In the genomic region with DNA sequence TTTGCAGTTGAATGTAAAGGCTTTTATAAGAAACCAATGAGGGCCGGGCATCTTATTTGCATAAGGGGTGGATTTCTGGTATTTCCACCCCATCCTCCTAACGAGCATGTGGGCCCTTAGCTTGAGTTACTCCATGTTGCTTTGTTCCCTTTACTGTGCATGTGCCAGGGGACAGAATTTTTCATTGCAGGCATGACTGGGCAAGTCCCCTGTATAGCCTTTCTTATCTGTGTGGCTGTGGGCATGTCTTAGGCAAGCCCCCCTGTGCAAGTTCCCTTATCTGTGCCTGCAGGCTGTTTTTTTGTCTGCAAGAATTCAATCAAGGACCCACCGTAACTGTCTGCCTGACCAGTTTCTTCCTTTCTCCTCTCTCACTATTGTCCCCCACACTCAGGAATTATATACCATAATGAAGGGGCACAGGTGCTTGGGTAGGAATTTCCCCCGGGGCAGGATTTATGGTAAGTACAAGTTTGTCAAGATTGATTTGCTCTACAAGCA, we compare ENCODE assay signal across 2 cellular contexts.
TF ChIP-seq lines count a peak whose summit lies in the region.

No MANE protein-coding gene starts in this region.

TF ChIP-seq in GM23338, 12 proteins besides CTCF, POLR2A, EP300 and RAD21 (continues in another document):
- no peak for TF ChIP-seq EZH2 (IDR thresholded peaks at IDR 0.05; ENCODE audit: low read depth, unreplicated experiment)
- TF ChIP-seq, protein P1, sequence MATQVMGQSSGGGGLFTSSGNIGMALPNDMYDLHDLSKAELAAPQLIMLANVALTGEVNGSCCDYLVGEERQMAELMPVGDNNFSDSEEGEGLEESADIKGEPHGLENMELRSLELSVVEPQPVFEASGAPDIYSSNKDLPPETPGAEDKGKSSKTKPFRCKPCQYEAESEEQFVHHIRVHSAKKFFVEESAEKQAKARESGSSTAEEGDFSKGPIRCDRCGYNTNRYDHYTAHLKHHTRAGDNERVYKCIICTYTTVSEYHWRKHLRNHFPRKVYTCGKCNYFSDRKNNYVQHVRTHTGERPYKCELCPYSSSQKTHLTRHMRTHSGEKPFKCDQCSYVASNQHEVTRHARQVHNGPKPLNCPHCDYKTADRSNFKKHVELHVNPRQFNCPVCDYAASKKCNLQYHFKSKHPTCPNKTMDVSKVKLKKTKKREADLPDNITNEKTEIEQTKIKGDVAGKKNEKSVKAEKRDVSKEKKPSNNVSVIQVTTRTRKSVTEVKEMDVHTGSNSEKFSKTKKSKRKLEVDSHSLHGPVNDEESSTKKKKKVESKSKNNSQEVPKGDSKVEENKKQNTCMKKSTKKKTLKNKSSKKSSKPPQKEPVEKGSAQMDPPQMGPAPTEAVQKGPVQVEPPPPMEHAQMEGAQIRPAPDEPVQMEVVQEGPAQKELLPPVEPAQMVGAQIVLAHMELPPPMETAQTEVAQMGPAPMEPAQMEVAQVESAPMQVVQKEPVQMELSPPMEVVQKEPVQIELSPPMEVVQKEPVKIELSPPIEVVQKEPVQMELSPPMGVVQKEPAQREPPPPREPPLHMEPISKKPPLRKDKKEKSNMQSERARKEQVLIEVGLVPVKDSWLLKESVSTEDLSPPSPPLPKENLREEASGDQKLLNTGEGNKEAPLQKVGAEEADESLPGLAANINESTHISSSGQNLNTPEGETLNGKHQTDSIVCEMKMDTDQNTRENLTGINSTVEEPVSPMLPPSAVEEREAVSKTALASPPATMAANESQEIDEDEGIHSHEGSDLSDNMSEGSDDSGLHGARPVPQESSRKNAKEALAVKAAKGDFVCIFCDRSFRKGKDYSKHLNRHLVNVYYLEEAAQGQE (IDR thresholded peaks at IDR 0.05; ENCODE audit: unreplicated experiment) = no peak
- TF ChIP-seq ZNF331 (CRISPR knock-in tag; IDR thresholded peaks at IDR 0.05; ENCODE audit: low read depth) = no peak
- no peak for TF ChIP-seq STAT1 (IDR thresholded peaks at IDR 0.05; ENCODE audit: unreplicated experiment)
- TF ChIP-seq NANOG (IDR thresholded peaks at IDR 0.05; ENCODE audit: borderline replicate concordance) = no peak
- TF ChIP-seq, protein P2, sequence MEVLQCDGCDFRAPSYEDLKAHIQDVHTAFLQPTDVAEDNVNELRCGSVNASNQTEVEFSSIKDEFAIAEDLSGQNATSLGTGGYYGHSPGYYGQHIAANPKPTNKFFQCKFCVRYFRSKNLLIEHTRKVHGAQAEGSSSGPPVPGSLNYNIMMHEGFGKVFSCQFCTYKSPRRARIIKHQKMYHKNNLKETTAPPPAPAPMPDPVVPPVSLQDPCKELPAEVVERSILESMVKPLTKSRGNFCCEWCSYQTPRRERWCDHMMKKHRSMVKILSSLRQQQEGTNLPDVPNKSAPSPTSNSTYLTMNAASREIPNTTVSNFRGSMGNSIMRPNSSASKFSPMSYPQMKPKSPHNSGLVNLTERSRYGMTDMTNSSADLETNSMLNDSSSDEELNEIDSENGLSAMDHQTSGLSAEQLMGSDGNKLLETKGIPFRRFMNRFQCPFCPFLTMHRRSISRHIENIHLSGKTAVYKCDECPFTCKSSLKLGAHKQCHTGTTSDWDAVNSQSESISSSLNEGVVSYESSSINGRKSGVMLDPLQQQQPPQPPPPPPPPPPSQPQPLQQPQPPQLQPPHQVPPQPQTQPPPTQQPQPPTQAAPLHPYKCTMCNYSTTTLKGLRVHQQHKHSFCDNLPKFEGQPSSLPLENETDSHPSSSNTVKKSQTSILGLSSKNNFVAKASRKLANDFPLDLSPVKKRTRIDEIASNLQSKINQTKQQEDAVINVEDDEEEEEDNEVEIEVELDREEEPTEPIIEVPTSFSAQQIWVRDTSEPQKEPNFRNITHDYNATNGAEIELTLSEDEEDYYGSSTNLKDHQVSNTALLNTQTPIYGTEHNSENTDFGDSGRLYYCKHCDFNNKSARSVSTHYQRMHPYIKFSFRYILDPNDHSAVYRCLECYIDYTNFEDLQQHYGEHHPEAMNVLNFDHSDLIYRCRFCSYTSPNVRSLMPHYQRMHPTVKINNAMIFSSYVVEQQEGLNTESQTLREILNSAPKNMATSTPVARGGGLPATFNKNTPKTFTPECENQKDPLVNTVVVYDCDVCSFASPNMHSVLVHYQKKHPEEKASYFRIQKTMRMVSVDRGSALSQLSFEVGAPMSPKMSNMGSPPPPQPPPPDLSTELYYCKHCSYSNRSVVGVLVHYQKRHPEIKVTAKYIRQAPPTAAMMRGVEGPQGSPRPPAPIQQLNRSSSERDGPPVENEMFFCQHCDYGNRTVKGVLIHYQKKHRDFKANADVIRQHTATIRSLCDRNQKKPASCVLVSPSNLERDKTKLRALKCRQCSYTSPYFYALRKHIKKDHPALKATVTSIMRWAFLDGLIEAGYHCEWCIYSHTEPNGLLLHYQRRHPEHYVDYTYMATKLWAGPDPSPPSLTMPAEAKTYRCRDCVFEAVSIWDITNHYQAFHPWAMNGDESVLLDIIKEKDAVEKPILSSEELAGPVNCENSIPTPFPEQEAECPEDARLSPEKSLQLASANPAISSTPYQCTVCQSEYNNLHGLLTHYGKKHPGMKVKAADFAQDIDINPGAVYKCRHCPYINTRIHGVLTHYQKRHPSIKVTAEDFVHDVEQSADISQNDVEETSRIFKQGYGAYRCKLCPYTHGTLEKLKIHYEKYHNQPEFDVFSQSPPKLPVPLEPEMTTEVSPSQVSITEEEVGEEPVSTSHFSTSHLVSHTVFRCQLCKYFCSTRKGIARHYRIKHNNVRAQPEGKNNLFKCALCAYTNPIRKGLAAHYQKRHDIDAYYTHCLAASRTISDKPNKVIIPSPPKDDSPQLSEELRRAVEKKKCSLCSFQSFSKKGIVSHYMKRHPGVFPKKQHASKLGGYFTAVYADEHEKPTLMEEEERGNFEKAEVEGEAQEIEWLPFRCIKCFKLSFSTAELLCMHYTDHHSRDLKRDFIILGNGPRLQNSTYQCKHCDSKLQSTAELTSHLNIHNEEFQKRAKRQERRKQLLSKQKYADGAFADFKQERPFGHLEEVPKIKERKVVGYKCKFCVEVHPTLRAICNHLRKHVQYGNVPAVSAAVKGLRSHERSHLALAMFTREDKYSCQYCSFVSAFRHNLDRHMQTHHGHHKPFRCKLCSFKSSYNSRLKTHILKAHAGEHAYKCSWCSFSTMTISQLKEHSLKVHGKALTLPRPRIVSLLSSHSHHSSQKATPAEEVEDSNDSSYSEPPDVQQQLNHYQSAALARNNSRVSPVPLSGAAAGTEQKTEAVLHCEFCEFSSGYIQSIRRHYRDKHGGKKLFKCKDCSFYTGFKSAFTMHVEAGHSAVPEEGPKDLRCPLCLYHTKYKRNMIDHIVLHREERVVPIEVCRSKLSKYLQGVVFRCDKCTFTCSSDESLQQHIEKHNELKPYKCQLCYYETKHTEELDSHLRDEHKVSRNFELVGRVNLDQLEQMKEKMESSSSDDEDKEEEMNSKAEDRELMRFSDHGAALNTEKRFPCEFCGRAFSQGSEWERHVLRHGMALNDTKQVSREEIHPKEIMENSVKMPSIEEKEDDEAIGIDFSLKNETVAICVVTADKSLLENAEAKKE (CRISPR knock-in tag; IDR thresholded peaks at IDR 0.05) = no peak
- no peak for TF ChIP-seq EZH2phosphoT487 (IDR thresholded peaks at IDR 0.05; ENCODE audit: unreplicated experiment)
- TF ChIP-seq CREB1 (CRISPR knock-in tag; IDR thresholded peaks at IDR 0.05; ENCODE audit: low read depth) = no peak
- no peak for TF ChIP-seq ZNF114 (CRISPR knock-in tag; IDR thresholded peaks at IDR 0.05)
- TF ChIP-seq JUNB (IDR thresholded peaks at IDR 0.05; ENCODE audit: unreplicated experiment) = no peak

TF ChIP-seq in WTC11, 78 proteins besides CTCF, POLR2A, EP300 and RAD21:
- no peak for TF ChIP-seq ATF1 (CRISPR knock-in tag; IDR thresholded peaks at IDR 0.05)
- TF ChIP-seq, protein P3, sequence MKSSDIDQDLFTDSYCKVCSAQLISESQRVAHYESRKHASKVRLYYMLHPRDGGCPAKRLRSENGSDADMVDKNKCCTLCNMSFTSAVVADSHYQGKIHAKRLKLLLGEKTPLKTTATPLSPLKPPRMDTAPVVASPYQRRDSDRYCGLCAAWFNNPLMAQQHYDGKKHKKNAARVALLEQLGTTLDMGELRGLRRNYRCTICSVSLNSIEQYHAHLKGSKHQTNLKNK (CRISPR knock-in tag; IDR thresholded peaks at IDR 0.05) = no peak
- TF ChIP-seq CREM (CRISPR knock-in tag; IDR thresholded peaks at IDR 0.05) = no peak
- TF ChIP-seq, protein P4, sequence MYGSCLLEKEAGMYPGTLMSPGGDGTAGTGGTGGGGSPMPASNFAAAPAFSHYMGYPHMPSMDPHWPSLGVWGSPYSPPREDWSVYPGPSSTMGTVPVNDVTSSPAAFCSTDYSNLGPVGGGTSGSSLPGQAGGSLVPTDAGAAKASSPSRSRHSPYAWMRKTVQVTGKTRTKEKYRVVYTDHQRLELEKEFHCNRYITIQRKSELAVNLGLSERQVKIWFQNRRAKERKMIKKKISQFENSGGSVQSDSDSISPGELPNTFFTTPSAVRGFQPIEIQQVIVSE (CRISPR knock-in tag; IDR thresholded peaks at IDR 0.05; ENCODE audit: borderline replicate concordance) = no peak
- TF ChIP-seq TEAD1 (CRISPR knock-in tag; IDR thresholded peaks at IDR 0.05) = no peak
- TF ChIP-seq HMGA2 (CRISPR knock-in tag; IDR thresholded peaks at IDR 0.05) = no peak
- no peak for TF ChIP-seq JUN (CRISPR knock-in tag; IDR thresholded peaks at IDR 0.05)
- no peak for TF ChIP-seq NFATC4 (CRISPR knock-in tag; IDR thresholded peaks at IDR 0.05)
- TF ChIP-seq RELA (CRISPR knock-in tag; IDR thresholded peaks at IDR 0.05; ENCODE audit: borderline replicate concordance) = no peak
- TF ChIP-seq, protein P5, sequence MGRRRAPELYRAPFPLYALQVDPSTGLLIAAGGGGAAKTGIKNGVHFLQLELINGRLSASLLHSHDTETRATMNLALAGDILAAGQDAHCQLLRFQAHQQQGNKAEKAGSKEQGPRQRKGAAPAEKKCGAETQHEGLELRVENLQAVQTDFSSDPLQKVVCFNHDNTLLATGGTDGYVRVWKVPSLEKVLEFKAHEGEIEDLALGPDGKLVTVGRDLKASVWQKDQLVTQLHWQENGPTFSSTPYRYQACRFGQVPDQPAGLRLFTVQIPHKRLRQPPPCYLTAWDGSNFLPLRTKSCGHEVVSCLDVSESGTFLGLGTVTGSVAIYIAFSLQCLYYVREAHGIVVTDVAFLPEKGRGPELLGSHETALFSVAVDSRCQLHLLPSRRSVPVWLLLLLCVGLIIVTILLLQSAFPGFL (CRISPR knock-in tag; IDR thresholded peaks at IDR 0.05; ENCODE audit: borderline replicate concordance) = no peak
- no peak for TF ChIP-seq EMX1 (CRISPR knock-in tag; IDR thresholded peaks at IDR 0.05)
TF ChIP-seq in WTC11: peak in this region for 0.
